16 cellular contexts compared by ENCODE assay signal in the genomic region with DNA sequence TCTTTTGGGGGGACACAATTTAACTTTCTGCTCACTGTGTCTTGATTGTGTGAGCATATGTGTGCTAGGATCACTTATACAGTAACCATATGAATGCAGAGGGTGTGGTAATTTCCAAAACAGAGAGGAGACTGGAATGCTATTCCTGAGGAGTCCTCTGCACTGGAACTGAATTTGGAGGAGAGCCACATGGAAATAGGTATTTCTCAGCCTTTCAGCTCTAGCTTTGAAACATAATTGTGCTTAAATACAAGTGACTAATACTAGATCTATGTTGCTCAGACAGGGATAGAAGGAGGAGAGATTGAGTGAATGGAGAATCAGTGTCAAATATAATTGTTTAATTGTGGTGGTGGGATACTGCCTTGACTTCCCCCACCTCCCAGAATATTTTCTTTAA.
"Had no signal": no experiment of that assay in that cellular context is flagged by ENCODE, and none has a peak within 500 bp of the region (broad histone marks: within the 10 kb centered on the region; RNA-seq: fewer than 3 reads in every experiment).

No MANE protein-coding gene starts in this region.

- H3K27ac ChIP-seq: lower lobe of right lung, right atrium auricular region, tibial nerve, vagina had no signal

- H3K27me3 Mint-ChIP-seq: activated naive CD4-positive, alpha-beta T cell treated with anti-CD3 and anti-CD28 coated beads, Interleukin-2, amount 50 U/mL, for 24 hours; naive thymus-derived CD8-positive, alpha-beta T cell had no signal

- H3K4me3 ChIP-seq: lower lobe of right lung, mucosa of descending colon, right atrium auricular region, tibial nerve, vagina had no signal

- DNase-seq: activated effector memory CD4-positive, alpha-beta T cell treated with Interleukin-2 at 50 U/mL for 16 hours; amniotic stem cell; effector CD8-positive, alpha-beta T cell; erythroblast; glutamatergic neuron; immature natural killer cell; left cardiac atrium; lower lobe of right lung; mucosa of descending colon; naive thymus-derived CD8-positive, alpha-beta T cell; posterior cingulate gyrus had no signal

- H3K27ac Mint-ChIP-seq: activated naive CD4-positive, alpha-beta T cell treated with anti-CD3 and anti-CD28 coated beads, Interleukin-2, amount 50 U/mL, for 24 hours; immature natural killer cell; naive thymus-derived CD8-positive, alpha-beta T cell; stimulated activated effector memory CD8-positive, alpha-beta T cell treated with anti-CD3 and anti-CD28 coated beads, Interleukin-12 subunit alpha, Interleukin-12 subunit beta, amount 100 ng/mL, for 72 hours had no signal

- ATAC-seq: left cardiac atrium; lower lobe of right lung; mucosa of descending colon; naive thymus-derived CD8-positive, alpha-beta T cell; stimulated activated effector memory CD8-positive, alpha-beta T cell treated with anti-CD3 and anti-CD28 coated beads, Interleukin-12 subunit alpha, Interleukin-12 subunit beta, amount 100 ng/mL, for 72 hours had no signal

- H3K9me3 Mint-ChIP-seq: activated naive CD4-positive, alpha-beta T cell treated with anti-CD3 and anti-CD28 coated beads, Interleukin-2, amount 50 U/mL, for 24 hours; immature natural killer cell; naive thymus-derived CD8-positive, alpha-beta T cell; stimulated activated effector memory CD8-positive, alpha-beta T cell treated with anti-CD3 and anti-CD28 coated beads, Interleukin-12 subunit alpha, Interleukin-12 subunit beta, amount 100 ng/mL, for 72 hours had no signal

- H3K4me3 Mint-ChIP-seq: activated naive CD4-positive, alpha-beta T cell treated with anti-CD3 and anti-CD28 coated beads, Interleukin-2, amount 50 U/mL, for 24 hours; immature natural killer cell; naive thymus-derived CD8-positive, alpha-beta T cell; stimulated activated effector memory CD8-positive, alpha-beta T cell treated with anti-CD3 and anti-CD28 coated beads, Interleukin-12 subunit alpha, Interleukin-12 subunit beta, amount 100 ng/mL, for 72 hours had no signal

- H3K36me3 Mint-ChIP-seq: stimulated activated effector memory CD8-positive, alpha-beta T cell treated with anti-CD3 and anti-CD28 coated beads, Interleukin-12 subunit alpha, Interleukin-12 subunit beta, amount 100 ng/mL, for 72 hours had no signal
